Comparison of ENCODE assay signal across 1 cellular context in the genomic region with DNA sequence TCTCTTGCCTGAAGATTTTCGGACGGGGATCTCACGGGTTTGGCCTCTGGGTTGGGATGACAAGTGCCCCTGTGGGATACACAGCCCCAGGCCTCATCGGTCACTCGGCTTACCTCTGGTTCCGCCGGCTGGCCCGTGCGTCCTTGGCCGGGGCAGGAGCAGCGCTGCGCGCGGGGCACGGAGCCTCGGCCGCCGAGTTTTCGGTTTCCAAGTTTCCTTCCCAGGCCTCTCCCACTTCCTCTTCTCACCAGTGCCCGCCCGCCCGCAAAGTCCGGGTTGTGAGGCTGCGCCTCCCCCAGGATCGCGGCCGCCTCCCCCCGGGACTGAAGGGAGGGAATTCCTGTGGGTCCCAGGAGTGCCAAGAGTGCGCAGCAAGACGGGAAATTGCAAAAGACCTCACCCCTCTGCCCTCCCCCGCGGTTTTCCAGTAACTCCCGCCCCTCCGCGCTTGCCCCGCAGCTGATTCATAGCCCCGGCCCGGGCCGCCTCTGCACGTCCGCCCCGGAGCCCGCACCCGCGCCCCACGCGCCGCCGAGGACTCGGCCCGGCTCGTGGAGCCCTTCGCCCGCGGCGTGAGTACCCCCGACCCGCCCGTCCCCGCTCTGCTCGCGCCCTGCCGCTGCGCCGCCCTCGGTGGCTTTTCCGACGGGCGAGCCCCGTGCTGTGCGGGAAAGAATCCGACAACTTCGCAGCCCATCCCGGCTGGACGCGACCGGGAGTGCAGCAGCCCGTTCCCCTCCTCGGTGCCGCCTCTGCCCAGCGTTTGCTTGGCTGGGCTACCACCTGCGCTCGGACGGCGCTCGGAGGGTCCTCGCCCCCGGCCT.
TF ChIP-seq lines count a peak whose summit lies in the region.

A gene (plus strand): TSS at position 458 of the 824 bp plus-strand sequence. CDS start 23,033 bp downstream, outside the sequence.

TF ChIP-seq in HepG2, 621 proteins besides CTCF, POLR2A, EP300 and RAD21 (continued from another document and continues in another):
- no peak for TF ChIP-seq STAT5B (CRISPR knock-in tag; IDR thresholded peaks at IDR 0.05)
- TF ChIP-seq YEATS2 (CRISPR knock-in tag; IDR thresholded peaks at IDR 0.05; ENCODE audit: borderline replicate concordance), result peak; percentile 66; the same call in 1 of the 2 replicates
- no peak for TF ChIP-seq ADNP (CRISPR knock-in tag; IDR thresholded peaks at IDR 0.05)
- TF ChIP-seq, protein P1, sequence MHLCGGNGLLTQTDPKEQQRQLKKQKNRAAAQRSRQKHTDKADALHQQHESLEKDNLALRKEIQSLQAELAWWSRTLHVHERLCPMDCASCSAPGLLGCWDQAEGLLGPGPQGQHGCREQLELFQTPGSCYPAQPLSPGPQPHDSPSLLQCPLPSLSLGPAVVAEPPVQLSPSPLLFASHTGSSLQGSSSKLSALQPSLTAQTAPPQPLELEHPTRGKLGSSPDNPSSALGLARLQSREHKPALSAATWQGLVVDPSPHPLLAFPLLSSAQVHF (CRISPR knock-in tag; IDR thresholded peaks at IDR 0.05), result 0 out of 2 replicates have a peak, but pooled peaks have one; percentile 29
- TF ChIP-seq ZNF709 (CRISPR knock-in tag; IDR thresholded peaks at IDR 0.05), result peak; percentile 47; the same call in 1 of the 2 replicates
- TF ChIP-seq, protein P2, sequence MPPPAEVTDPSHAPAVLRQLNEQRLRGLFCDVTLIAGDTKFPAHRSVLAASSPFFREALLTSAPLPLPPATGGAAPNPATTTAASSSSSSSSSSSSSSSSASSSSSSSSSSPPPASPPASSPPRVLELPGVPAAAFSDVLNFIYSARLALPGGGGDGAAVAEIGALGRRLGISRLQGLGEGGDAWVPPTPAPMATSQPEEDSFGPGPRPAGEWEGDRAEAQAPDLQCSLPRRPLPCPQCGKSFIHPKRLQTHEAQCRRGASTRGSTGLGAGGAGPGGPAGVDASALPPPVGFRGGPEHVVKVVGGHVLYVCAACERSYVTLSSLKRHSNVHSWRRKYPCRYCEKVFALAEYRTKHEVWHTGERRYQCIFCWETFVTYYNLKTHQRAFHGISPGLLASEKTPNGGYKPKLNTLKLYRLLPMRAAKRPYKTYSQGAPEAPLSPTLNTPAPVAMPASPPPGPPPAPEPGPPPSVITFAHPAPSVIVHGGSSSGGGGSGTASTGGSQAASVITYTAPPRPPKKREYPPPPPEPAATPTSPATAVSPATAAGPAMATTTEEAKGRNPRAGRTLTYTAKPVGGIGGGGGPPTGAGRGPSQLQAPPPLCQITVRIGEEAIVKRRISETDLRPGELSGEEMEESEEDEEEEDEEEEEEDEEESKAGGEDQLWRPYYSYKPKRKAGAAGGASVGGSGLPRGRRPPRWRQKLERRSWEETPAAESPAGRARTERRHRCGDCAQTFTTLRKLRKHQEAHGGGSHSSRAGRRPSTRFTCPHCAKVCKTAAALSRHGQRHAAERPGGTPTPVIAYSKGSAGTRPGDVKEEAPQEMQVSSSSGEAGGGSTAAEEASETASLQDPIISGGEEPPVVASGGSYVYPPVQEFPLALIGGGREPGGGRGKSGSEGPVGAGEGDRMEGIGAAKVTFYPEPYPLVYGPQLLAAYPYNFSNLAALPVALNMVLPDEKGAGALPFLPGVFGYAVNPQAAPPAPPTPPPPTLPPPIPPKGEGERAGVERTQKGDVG (CRISPR knock-in tag; IDR thresholded peaks at IDR 0.05; ENCODE audit: borderline replicate concordance), result no peak
- TF ChIP-seq STAG1 (CRISPR knock-in tag; IDR thresholded peaks at IDR 0.05), result no peak
- no peak; the same call in 1 of the 2 replicates for TF ChIP-seq ZFP82 (CRISPR knock-in tag; IDR thresholded peaks at IDR 0.05; ENCODE audit: borderline replicate concordance)
- TF ChIP-seq, protein P3, sequence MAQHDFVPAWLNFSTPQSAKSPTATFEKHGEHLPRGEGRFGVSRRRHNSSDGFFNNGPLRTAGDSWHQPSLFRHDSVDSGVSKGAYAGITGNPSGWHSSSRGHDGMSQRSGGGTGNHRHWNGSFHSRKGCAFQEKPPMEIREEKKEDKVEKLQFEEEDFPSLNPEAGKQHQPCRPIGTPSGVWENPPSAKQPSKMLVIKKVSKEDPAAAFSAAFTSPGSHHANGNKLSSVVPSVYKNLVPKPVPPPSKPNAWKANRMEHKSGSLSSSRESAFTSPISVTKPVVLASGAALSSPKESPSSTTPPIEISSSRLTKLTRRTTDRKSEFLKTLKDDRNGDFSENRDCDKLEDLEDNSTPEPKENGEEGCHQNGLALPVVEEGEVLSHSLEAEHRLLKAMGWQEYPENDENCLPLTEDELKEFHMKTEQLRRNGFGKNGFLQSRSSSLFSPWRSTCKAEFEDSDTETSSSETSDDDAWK (CRISPR knock-in tag; IDR thresholded peaks at IDR 0.05), result no peak
- peak; percentile 68; the same call in 1 of the 2 replicates for TF ChIP-seq CENPT (CRISPR knock-in tag; IDR thresholded peaks at IDR 0.05; ENCODE audit: low read depth)
- no peak; the same call in 1 of the 2 replicates for TF ChIP-seq ZFP41 (CRISPR knock-in tag; IDR thresholded peaks at IDR 0.05; ENCODE audit: borderline replicate concordance)
- peak; percentile 62; the same call in 1 of the 2 replicates for TF ChIP-seq HOXA5 (CRISPR knock-in tag; IDR thresholded peaks at IDR 0.05)
- peak; percentile 83 for TF ChIP-seq TEAD3 (CRISPR knock-in tag; optimal IDR thresholded peaks at IDR 0.05; ENCODE audit: borderline replicate concordance)
- TF ChIP-seq, protein P4, sequence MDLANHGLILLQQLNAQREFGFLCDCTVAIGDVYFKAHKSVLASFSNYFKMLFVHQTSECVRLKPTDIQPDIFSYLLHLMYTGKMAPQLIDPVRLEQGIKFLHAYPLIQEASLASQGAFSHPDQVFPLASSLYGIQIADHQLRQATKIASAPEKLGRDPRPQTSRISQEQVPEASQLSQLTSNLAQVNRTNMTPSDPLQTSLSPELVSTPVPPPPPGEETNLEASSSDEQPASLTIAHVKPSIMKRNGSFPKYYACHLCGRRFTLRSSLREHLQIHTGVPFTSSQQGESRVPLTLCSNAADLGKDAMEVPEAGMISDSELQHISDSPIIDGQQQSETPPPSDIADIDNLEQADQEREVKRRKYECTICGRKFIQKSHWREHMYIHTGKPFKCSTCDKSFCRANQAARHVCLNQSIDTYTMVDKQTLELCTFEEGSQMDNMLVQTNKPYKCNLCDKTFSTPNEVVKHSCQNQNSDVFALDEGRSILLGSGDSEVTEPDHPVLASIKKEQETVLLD (CRISPR knock-in tag; IDR thresholded peaks at IDR 0.05; ENCODE audit: low read depth), result no peak; the same call in none of the 2 replicates
- peak; percentile 42; the same call in 1 of the 2 replicates for TF ChIP-seq ZNF558 (CRISPR knock-in tag; IDR thresholded peaks at IDR 0.05; ENCODE audit: borderline replicate concordance)
- peak; percentile 63 for TF ChIP-seq FOXO1 (CRISPR knock-in tag; IDR thresholded peaks at IDR 0.05)
- TF ChIP-seq IKZF4 (CRISPR knock-in tag; IDR thresholded peaks at IDR 0.05; ENCODE audit: borderline replicate concordance, low read depth, not compliant biosample characterization), result no peak
- TF ChIP-seq, protein P5, sequence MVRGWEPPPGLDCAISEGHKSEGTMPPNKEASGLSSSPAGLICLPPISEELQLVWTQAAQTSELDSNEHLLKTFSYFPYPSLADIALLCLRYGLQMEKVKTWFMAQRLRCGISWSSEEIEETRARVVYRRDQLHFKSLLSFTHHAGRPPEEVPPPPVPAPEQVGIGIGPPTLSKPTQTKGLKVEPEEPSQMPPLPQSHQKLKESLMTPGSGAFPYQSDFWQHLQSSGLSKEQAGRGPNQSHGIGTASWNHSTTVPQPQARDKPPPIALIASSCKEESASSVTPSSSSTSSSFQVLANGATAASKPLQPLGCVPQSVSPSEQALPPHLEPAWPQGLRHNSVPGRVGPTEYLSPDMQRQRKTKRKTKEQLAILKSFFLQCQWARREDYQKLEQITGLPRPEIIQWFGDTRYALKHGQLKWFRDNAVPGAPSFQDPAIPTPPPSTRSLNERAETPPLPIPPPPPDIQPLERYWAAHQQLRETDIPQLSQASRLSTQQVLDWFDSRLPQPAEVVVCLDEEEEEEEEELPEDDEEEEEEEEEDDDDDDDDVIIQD (CRISPR knock-in tag; IDR thresholded peaks at IDR 0.05; ENCODE audit: low read depth), result peak; percentile 47; the same call in 1 of the 2 replicates
- peak; percentile 67 for TF ChIP-seq TBL1XR1 (IDR thresholded peaks at IDR 0.05; ENCODE audit: borderline replicate concordance, low read length, partially characterized antibody)
- peak; percentile 51; the same call in 1 of the 2 replicates for TF ChIP-seq ZSCAN31 (CRISPR knock-in tag; IDR thresholded peaks at IDR 0.05; ENCODE audit: low read depth)
- TF ChIP-seq NBN (conservative IDR thresholded peaks at IDR 0.05), result no peak
- TF ChIP-seq, protein P6, sequence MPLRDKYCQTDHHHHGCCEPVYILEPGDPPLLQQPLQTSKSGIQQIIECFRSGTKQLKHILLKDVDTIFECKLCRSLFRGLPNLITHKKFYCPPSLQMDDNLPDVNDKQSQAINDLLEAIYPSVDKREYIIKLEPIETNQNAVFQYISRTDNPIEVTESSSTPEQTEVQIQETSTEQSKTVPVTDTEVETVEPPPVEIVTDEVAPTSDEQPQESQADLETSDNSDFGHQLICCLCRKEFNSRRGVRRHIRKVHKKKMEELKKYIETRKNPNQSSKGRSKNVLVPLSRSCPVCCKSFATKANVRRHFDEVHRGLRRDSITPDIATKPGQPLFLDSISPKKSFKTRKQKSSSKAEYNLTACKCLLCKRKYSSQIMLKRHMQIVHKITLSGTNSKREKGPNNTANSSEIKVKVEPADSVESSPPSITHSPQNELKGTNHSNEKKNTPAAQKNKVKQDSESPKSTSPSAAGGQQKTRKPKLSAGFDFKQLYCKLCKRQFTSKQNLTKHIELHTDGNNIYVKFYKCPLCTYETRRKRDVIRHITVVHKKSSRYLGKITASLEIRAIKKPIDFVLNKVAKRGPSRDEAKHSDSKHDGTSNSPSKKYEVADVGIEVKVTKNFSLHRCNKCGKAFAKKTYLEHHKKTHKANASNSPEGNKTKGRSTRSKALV (CRISPR knock-in tag; IDR thresholded peaks at IDR 0.05), result 0 out of 2 replicates have a peak, but pooled peaks have one; percentile 26
- TF ChIP-seq ZNF253 (CRISPR knock-in tag; IDR thresholded peaks at IDR 0.05; ENCODE audit: borderline replicate concordance), result peak; percentile 54; the same call in 1 of the 2 replicates
- TF ChIP-seq, protein P7, sequence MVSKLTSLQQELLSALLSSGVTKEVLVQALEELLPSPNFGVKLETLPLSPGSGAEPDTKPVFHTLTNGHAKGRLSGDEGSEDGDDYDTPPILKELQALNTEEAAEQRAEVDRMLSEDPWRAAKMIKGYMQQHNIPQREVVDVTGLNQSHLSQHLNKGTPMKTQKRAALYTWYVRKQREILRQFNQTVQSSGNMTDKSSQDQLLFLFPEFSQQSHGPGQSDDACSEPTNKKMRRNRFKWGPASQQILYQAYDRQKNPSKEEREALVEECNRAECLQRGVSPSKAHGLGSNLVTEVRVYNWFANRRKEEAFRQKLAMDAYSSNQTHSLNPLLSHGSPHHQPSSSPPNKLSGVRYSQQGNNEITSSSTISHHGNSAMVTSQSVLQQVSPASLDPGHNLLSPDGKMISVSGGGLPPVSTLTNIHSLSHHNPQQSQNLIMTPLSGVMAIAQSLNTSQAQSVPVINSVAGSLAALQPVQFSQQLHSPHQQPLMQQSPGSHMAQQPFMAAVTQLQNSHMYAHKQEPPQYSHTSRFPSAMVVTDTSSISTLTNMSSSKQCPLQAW (CRISPR knock-in tag; IDR thresholded peaks at IDR 0.05), result peak; percentile 87
- TF ChIP-seq, protein P8, sequence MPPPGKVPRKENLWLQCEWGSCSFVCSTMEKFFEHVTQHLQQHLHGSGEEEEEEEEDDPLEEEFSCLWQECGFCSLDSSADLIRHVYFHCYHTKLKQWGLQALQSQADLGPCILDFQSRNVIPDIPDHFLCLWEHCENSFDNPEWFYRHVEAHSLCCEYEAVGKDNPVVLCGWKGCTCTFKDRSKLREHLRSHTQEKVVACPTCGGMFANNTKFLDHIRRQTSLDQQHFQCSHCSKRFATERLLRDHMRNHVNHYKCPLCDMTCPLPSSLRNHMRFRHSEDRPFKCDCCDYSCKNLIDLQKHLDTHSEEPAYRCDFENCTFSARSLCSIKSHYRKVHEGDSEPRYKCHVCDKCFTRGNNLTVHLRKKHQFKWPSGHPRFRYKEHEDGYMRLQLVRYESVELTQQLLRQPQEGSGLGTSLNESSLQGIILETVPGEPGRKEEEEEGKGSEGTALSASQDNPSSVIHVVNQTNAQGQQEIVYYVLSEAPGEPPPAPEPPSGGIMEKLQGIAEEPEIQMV (CRISPR knock-in tag; IDR thresholded peaks at IDR 0.05; ENCODE audit: low read depth), result no peak
- TF ChIP-seq DMAP1 (CRISPR knock-in tag; IDR thresholded peaks at IDR 0.05), result peak; percentile 27; the same call in 1 of the 2 replicates
- TF ChIP-seq RXRA (CRISPR knock-in tag; IDR thresholded peaks at IDR 0.05), result 0 out of 2 replicates have a peak, but pooled peaks have one; percentile 32
- TF ChIP-seq GPN1 (CRISPR knock-in tag; IDR thresholded peaks at IDR 0.05; ENCODE audit: borderline replicate concordance), result no peak
- no peak for TF ChIP-seq TCF7L2 (IDR thresholded peaks at IDR 0.05; ENCODE audit: low read depth, low read length)
- no peak; the same call in 1 of the 2 replicates for TF ChIP-seq ZNF264 (CRISPR knock-in tag; IDR thresholded peaks at IDR 0.05)
- TF ChIP-seq PCBP1 (IDR thresholded peaks at IDR 0.05; ENCODE audit: borderline replicate concordance, low read depth, low read length), result no peak
- peak; percentile 26; the same call in 1 of the 2 replicates for TF ChIP-seq BRCA1 (CRISPR knock-in tag; IDR thresholded peaks at IDR 0.05)
- TF ChIP-seq, protein P9, sequence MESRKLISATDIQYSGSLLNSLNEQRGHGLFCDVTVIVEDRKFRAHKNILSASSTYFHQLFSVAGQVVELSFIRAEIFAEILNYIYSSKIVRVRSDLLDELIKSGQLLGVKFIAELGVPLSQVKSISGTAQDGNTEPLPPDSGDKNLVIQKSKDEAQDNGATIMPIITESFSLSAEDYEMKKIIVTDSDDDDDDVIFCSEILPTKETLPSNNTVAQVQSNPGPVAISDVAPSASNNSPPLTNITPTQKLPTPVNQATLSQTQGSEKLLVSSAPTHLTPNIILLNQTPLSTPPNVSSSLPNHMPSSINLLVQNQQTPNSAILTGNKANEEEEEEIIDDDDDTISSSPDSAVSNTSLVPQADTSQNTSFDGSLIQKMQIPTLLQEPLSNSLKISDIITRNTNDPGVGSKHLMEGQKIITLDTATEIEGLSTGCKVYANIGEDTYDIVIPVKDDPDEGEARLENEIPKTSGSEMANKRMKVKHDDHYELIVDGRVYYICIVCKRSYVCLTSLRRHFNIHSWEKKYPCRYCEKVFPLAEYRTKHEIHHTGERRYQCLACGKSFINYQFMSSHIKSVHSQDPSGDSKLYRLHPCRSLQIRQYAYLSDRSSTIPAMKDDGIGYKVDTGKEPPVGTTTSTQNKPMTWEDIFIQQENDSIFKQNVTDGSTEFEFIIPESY (CRISPR knock-in tag; IDR thresholded peaks at IDR 0.05), result no peak
- TF ChIP-seq PCBP2 (optimal IDR thresholded peaks at IDR 0.05; ENCODE audit: low read depth, low read length, poor library complexity, severe bottlenecking), result no peak
